Comparison of ENCODE assay signal across 9 cellular contexts in the genomic region with DNA sequence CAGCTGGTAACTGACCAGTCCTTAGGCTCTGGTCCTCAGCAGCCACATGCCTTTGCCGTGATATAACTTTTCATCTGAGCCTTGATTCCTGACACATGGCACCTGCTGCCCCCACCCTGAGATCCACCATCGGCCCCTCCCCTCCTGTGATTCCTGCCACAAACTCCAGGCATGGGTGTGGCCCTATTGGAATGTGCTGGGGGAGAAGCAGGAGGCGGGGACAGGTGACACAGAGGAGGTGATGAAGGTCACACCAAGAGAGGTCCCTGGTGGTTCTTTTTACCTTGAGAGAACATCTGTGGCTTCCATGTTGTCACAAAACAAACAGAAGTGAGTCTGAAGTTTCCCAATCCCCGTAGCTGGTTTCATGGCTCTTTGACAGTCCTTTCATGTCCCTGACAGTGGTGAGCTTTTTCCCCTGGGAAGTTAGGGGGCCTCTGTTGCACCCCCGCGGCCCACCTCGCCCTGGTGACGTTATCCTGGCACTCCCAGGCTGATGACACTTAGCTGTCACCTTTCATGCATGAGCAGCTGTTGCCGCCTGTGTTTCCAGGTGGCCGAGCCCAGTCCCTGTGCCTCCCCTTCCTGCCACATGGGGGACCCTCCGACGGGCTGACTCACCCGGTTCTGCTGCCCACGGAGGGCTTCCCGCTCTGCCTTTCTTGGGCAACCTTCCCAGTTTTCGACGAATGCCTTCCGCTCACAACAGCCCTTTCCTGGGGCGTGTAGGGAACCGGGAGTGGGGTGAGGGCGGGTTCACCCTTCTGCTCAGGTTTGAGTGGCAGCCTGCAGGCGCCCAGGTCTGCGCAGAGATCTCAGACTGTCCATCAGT.
DNase-seq lines count a peak whose midpoint lies in the region; ATAC-seq and TF ChIP-seq lines count a peak whose summit lies in the region.
"Had no signal": no experiment of that assay in that cellular context is flagged by ENCODE, and none has a peak within 500 bp of the region (broad histone marks: within the 10 kb centered on the region; RNA-seq: fewer than 3 reads in every experiment).

No MANE protein-coding gene starts in this region.

- ATAC-seq in body of pancreas, result peak; percentile 55

- H3K27ac ChIP-seq in body of pancreas (no peak overlapping the region), mesenchymal stem cell (ENCODE audit: low read length, poor library complexity, severe bottlenecking) (no peak overlapping the region)

- no peak overlapping the region for H3K4me3 ChIP-seq in NB4 (ENCODE audit: low read depth, low read length)
- H3K4me3 ChIP-seq in body of pancreas, result no peak overlapping the region
- H3K4me3 ChIP-seq in mesenchymal stem cell (ENCODE audit: insufficient read depth in 1 of 2, low read depth in 1 of 2, low read length in 2 of 2), result no peak overlapping the region

- H2AFZ ChIP-seq in mesenchymal stem cell (ENCODE audit: low read depth, low read length), result no peak overlapping the region

- no peak overlapping the region for H3K23ac ChIP-seq in mesenchymal stem cell (ENCODE audit: low read length in 2 of 2)

- no peak overlapping the region for H2AK5ac ChIP-seq in mesenchymal stem cell (ENCODE audit: low read length, severe bottlenecking)

- TF ChIP-seq CTCF in NB4 (IDR thresholded peaks at IDR 0.05; ENCODE audit: low read depth, low read length) (peak; percentile 50), body of pancreas (IDR thresholded peaks at IDR 0.05) (peak in 2 of 7 experiments; percentile 25 to 33), GM13976 (IDR thresholded peaks at IDR 0.05; ENCODE audit: borderline replicate concordance, control extremely low read depth, extremely low read depth, insufficient read depth, missing control alignments) (no peak), GM13977 (IDR thresholded peaks at IDR 0.05; ENCODE audit: extremely low read depth, insufficient read depth, missing control alignments) (no peak)

- no peak overlapping the region for H2BK12ac ChIP-seq in mesenchymal stem cell (ENCODE audit: low read length in 2 of 2)

- TF ChIP-seq POLR2A in NB4 (IDR thresholded peaks at IDR 0.05; ENCODE audit: extremely low read depth, insufficient read length) (no peak), body of pancreas (IDR thresholded peaks at IDR 0.05) (no peak)

- in situ Hi-C loops in GM13976 (cut with MboI; ENCODE audit: low sequenced_read_pairs, unreplicated experiment), result no loop called here
- in situ Hi-C loops in GM13977 (cut with MboI; ENCODE audit: low pct_unique_long_range_greater_than_20kb, low sequenced_read_pairs, unreplicated experiment), result loop anchor here (25.0 kb wide), 1 partner anchor 332 kb away; the partner anchor contains the start of gene INHBB

- H3K27me3 ChIP-seq in body of pancreas, result no peaks in the 10 kb centered on the region
- peaks cover 44 to 47% of the 10 kb centered on the region in 2 experiments for H3K27me3 ChIP-seq in mesenchymal stem cell (ENCODE audit: control insufficient read depth in 1 of 2, insufficient read depth in 1 of 2, low read length in 2 of 2)

- WGBS in body of pancreas, 2 donors, result 16 to 35% methylated on average over 16 to 23 of the region's 23 CpGs
- WGBS in mesenchymal stem cell, result 33% methylated on average over 22 of the region's 23 CpGs

- DNase-seq in DMS53 (lab: John Stamatoyannopoulos, UW) (peak; percentile 89), NB4 (ENCODE audit: low read depth) (peak; percentile 58), body of pancreas (peak in 3 of 4 donors; percentile 30 to 52 (median 36)), mesenchymal stem cell (peak; percentile 12), GM13976 (ENCODE audit: low spot score) (no peak), GM13977 (ENCODE audit: low spot score) (no peak), T1000 (lab: John Stamatoyannopoulos, UW) (no peak), middle frontal gyrus (ENCODE audit: extremely low spot score, low spot score) (no peak)
- DNase-seq: natural killer cell had no signal

- no peak overlapping the region for H2BK120ac ChIP-seq in mesenchymal stem cell (ENCODE audit: low read depth, low read length)

- H3K9ac ChIP-seq in mesenchymal stem cell (ENCODE audit: low read length), result no peak overlapping the region

- H2BK15ac ChIP-seq in mesenchymal stem cell (ENCODE audit: low read depth, poor library complexity, severe bottlenecking), result no peak overlapping the region

- peaks cover 15% of the 10 kb centered on the region for H3K4me1 ChIP-seq in body of pancreas
- peaks cover 5% of the 10 kb centered on the region for H3K4me1 ChIP-seq in mesenchymal stem cell (ENCODE audit: control insufficient read depth, insufficient read depth, low read depth, low read length)

- H3K9me3 ChIP-seq in body of pancreas (no peaks in the 10 kb centered on the region), mesenchymal stem cell (ENCODE audit: control insufficient read depth, low read length) (peaks cover 37% of the 10 kb centered on the region)

- no peak overlapping the region for H2BK5ac ChIP-seq in mesenchymal stem cell (ENCODE audit: low read depth, low read length, poor library complexity, severe bottlenecking)

- no peaks in the 10 kb centered on the region for H3K79me1 ChIP-seq in mesenchymal stem cell (replicated peaks; ENCODE audit: low read length, poor library complexity, severe bottlenecking)

- peak overlapping the region in 1 of 2 experiments; percentile 36 for H3K14ac ChIP-seq in mesenchymal stem cell (ENCODE audit: low read length in 2 of 2)

- H3K4me2 ChIP-seq in mesenchymal stem cell (ENCODE audit: low read length, poor library complexity, severe bottlenecking), result no peak overlapping the region

- H3K4ac ChIP-seq in mesenchymal stem cell (ENCODE audit: low read depth in 1 of 2, low read length in 2 of 2), result no peak overlapping the region

- H3K18ac ChIP-seq in mesenchymal stem cell (ENCODE audit: low read depth in 1 of 2, low read length in 2 of 2), result no peak overlapping the region

- no peak overlapping the region for H4K91ac ChIP-seq in mesenchymal stem cell (ENCODE audit: low read length)

- no peak overlapping the region for H4K8ac ChIP-seq in mesenchymal stem cell (ENCODE audit: low read length)

- intact Hi-C loops in body of pancreas (cut with DNase I), result no loop called here

- no peaks in the 10 kb centered on the region for H3K36me3 ChIP-seq in body of pancreas (replicated peaks in 1 of 2; ENCODE audit: insufficient read depth in 1 of 2, low read depth in 2 of 2)
- no peaks in the 10 kb centered on the region for H3K36me3 ChIP-seq in mesenchymal stem cell (ENCODE audit: control insufficient read depth in 1 of 2, insufficient read depth in 2 of 2, low read depth in 1 of 2, low read length in 2 of 2)

Comparison
In these comparisons a context has a peak if more than half of its experiments do, and no peak if none do; other contexts are left out.
1. DNase-seq: peak in DMS53 (single experiment), NB4 (single experiment), body of pancreas (3 of 4) and mesenchymal stem cell (single experiment); none in GM13976 (single experiment), GM13977 (single experiment), T1000 (single experiment) and middle frontal gyrus (single experiment).